ENCODE assay signal across 19 cellular contexts in the genomic region with DNA sequence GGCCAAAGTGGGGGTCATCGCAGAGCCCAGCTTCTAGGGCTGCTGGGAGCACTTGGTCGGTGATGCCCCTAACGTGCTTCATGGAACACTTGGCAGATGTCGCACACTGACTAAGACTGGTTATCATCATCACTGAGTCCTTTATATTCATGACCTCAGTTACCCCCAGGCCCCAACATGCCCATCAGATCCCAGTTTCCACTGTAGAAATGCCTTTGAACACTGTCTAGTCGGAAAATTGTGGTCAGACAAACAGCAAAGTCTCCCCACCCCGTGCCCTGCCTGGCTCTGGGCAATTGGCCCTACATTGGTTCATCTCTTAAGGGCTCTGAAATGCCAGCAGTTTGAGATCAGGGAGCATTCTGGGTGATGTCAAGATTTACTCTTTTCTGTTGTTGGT. TPM values are rescaled to one million over a fixed set of nuclear protein-coding genes. Genes with fewer than 3 reads are reported as not detected.
DNase-seq lines count a peak whose midpoint lies in the region; ATAC-seq and TF ChIP-seq lines count a peak whose summit lies in the region.
"Had no signal": no experiment of that assay in that cellular context is flagged by ENCODE, and none has a peak within 500 bp of the region (broad histone marks: within the 10 kb centered on the region; RNA-seq: fewer than 3 reads in every experiment).

No MANE protein-coding gene starts in this region.

- no peak for TF ChIP-seq CTCF in AG10803 (conservative IDR thresholded peaks at IDR 0.05; ENCODE audit: low read length)
- TF ChIP-seq CTCF in esophagus squamous epithelium (IDR thresholded peaks at IDR 0.05) = no peak
- no peak for TF ChIP-seq CTCF in H9 (conservative IDR thresholded peaks at IDR 0.05)

- no peaks in the 10 kb centered on the region for H3K36me3 ChIP-seq in GM23248 (ENCODE audit: low read depth)
- H3K36me3 ChIP-seq in esophagus squamous epithelium = no peaks in the 10 kb centered on the region
- no peaks in the 10 kb centered on the region for H3K36me3 ChIP-seq in rectal smooth muscle tissue (ENCODE audit: control insufficient read depth, insufficient read depth, low read length)
- H3K36me3 ChIP-seq: cardiac muscle cell, gastrocnemius medialis had no signal

- H2BK5ac ChIP-seq in H9 (ENCODE audit: insufficient read length, low read length) = no peak overlapping the region

- H3K9me3 Mint-ChIP-seq in activated CD8-positive, alpha-beta memory T cell treated with anti-CD3 and anti-CD28 coated beads, Interleukin-2, amount 10 ng/mL, durations not matched to agents 7 days and 5 days (ENCODE audit: low read depth) = no peaks in the 10 kb centered on the region
- H3K9me3 Mint-ChIP-seq in H9 = no peaks in the 10 kb centered on the region
- H3K9me3 Mint-ChIP-seq: CD8-positive, alpha-beta memory T cell; dendritic cell treated with granulocyte-macrophage colony-stimulating factor and Interleukin-4, amounts not matched to agents 40 ng/mL and 50 ng/mL, for 4 days had no signal

- H3K4ac ChIP-seq in H9 (ENCODE audit: low read depth, low read length) = no peak overlapping the region

- TF ChIP-seq POLR2A in esophagus squamous epithelium (IDR thresholded peaks at IDR 0.05) = no peak

- H3K79me2 ChIP-seq in GM23248 (ENCODE audit: insufficient read depth) (no peaks in the 10 kb centered on the region), H9 (ENCODE audit: insufficient read depth, low read length) (no peaks in the 10 kb centered on the region)

- H3K27ac Mint-ChIP-seq in activated CD8-positive, alpha-beta memory T cell treated with anti-CD3 and anti-CD28 coated beads, Interleukin-2, amount 10 ng/mL, durations not matched to agents 7 days and 5 days = no peak overlapping the region
- H3K27ac Mint-ChIP-seq in H9 = no peak overlapping the region
- H3K27ac Mint-ChIP-seq: dendritic cell treated with granulocyte-macrophage colony-stimulating factor and Interleukin-4, amounts not matched to agents 40 ng/mL and 50 ng/mL, for 4 days had no signal

- H3K27me3 Mint-ChIP-seq in activated CD8-positive, alpha-beta memory T cell treated with anti-CD3 and anti-CD28 coated beads, Interleukin-2, amount 10 ng/mL, durations not matched to agents 7 days and 5 days = no peaks in the 10 kb centered on the region
- no peaks in the 10 kb centered on the region; the same call in 1 of the 2 replicates for H3K27me3 Mint-ChIP-seq in H9 (ENCODE audit: low read depth)
- H3K27me3 Mint-ChIP-seq: CD8-positive, alpha-beta memory T cell had no signal

- no peaks in the 10 kb centered on the region for H3K36me3 Mint-ChIP-seq in activated CD8-positive, alpha-beta memory T cell treated with anti-CD3 and anti-CD28 coated beads, Interleukin-2, amount 10 ng/mL, durations not matched to agents 7 days and 5 days
- no peaks in the 10 kb centered on the region; a peak in 1 of 7 replicates for H3K36me3 Mint-ChIP-seq in H9 (ENCODE audit: insufficient read depth in 1 of 3, low read depth in 3 of 3)
- H3K36me3 Mint-ChIP-seq: CD8-positive, alpha-beta memory T cell had no signal

- H4K8ac ChIP-seq in H9 (replicated peaks; ENCODE audit: insufficient read length, low read depth, low read length) = no peak overlapping the region

- H4K91ac ChIP-seq in H9 (ENCODE audit: insufficient read length, low read depth, low read length) = no peak overlapping the region

- H3K4me1 ChIP-seq in GM23248 (ENCODE audit: insufficient read depth) (0 out of 2 replicates have a peak, but pooled peaks cover 5% of the 10 kb centered on the region), esophagus squamous epithelium (peaks cover 11 to 82% (median 41%) of the 10 kb centered on the region in 3 donors), rectal smooth muscle tissue (ENCODE audit: control insufficient read depth, insufficient read depth, low read length) (peaks cover 56% of the 10 kb centered on the region), H9 (ENCODE audit: insufficient read depth, low read length) (no peaks in the 10 kb centered on the region)

- H4K5ac ChIP-seq in H9 (ENCODE audit: insufficient read length, low read depth, low read length) = no peak overlapping the region

- no peak overlapping the region for H3K4me3 ChIP-seq in AG10803 (ENCODE audit: low read length)
- H3K4me3 ChIP-seq in GM23248 = no peak overlapping the region
- H3K4me3 ChIP-seq in esophagus squamous epithelium = no peak overlapping the region
- H3K4me3 ChIP-seq in rectal smooth muscle tissue (ENCODE audit: low read length) = no peak overlapping the region
- H3K4me3 ChIP-seq: cardiac muscle cell, gastrocnemius medialis had no signal

- peaks cover 6% of the 10 kb centered on the region for H3K4me1 Mint-ChIP-seq in activated CD8-positive, alpha-beta memory T cell treated with anti-CD3 and anti-CD28 coated beads, Interleukin-2, amount 10 ng/mL, durations not matched to agents 7 days and 5 days
- peaks cover 2 to 9% of the 10 kb centered on the region in 2 experiments for H3K4me1 Mint-ChIP-seq in H9

- peak; percentile 55 for DNase-seq in AG10803 (ENCODE audit: low read depth)
- DNase-seq in GM23248 = peak; percentile 40
- DNase-seq in esophagus squamous epithelium (lab: John Stamatoyannopoulos, UW) = no peak
- DNase-seq in activated CD8-positive, alpha-beta memory T cell treated with anti-CD3 and anti-CD28 coated beads, Interleukin-2, amount 10 ng/mL, durations not matched to agents 7 days and 5 days = no peak
- DNase-seq in H9 = no peak
- DNase-seq: activated CD4-positive, alpha-beta T cell treated with anti-CD3 and anti-CD28 coated beads for 4 hours; activated effector memory CD4-positive, alpha-beta T cell treated with Interleukin-2 at 50 U/mL for 16 hours; CD8-positive, alpha-beta memory T cell; DMS79; gastrocnemius medialis; KG1; mesenchymal stem cell; NCI-H774; T-helper 1 cell had no signal

- CTCF ChIA-PET in activated CD8-positive, alpha-beta memory T cell treated with anti-CD3 and anti-CD28 coated beads, Interleukin-2, amount 10 ng/mL, durations not matched to agents 7 days and 5 days (lab: Charles Lee) = no interaction called here

- H3T11ph ChIP-seq in H9 (ENCODE audit: low read length) = no peak overlapping the region

- H3K14ac ChIP-seq in H9 (ENCODE audit: insufficient read depth, low read length) = no peak overlapping the region

- H3K79me1 ChIP-seq in H9 (ENCODE audit: insufficient read depth, low read depth, low read length, poor library complexity, severe bottlenecking) = no peaks in the 10 kb centered on the region

- no peak overlapping the region for H2BK120ac ChIP-seq in H9 (ENCODE audit: low read depth, low read length, poor library complexity, severe bottlenecking)

- no peaks in the 10 kb centered on the region for H3K27me3 ChIP-seq in GM23248 (replicated peaks; ENCODE audit: insufficient read depth)
- no peaks in the 10 kb centered on the region for H3K27me3 ChIP-seq in esophagus squamous epithelium
- no peaks in the 10 kb centered on the region for H3K27me3 ChIP-seq in rectal smooth muscle tissue (ENCODE audit: control insufficient read depth, insufficient read depth, low read length)
- H3K27me3 ChIP-seq in H9 (ENCODE audit: insufficient read depth, low read length) = no peaks in the 10 kb centered on the region
- H3K27me3 ChIP-seq: cardiac muscle cell, gastrocnemius medialis had no signal

- H3K23me2 ChIP-seq in H9 (ENCODE audit: insufficient read length, low read depth, low read length, poor library complexity, severe bottlenecking) = no peaks in the 10 kb centered on the region

- 32 to 35% methylated on average over 6 of the region's 6 CpGs for WGBS in GM23248 (ENCODE audit: low coverage in 1 of 2, low lambda C conversion rate in 2 of 2, missing lambda C conversion rate in 2 of 2), 2 experiments
- 40 to 51% methylated on average over 6 of the region's 6 CpGs for WGBS in esophagus squamous epithelium, 2 donors
- WGBS in H9 (ENCODE audit: extremely low coverage, insufficient read length, low lambda C conversion rate) = no CpG with 5 or more reads among the region's 6 CpGs

- ATAC-seq in activated CD8-positive, alpha-beta memory T cell treated with anti-CD3 and anti-CD28 coated beads, Interleukin-2, amount 10 ng/mL, durations not matched to agents 7 days and 5 days = no peak
- ATAC-seq in GM21367 (IDR thresholded peaks at IDR 0.05; ENCODE audit: unreplicated experiment) = no peak
- ATAC-seq: gastrocnemius medialis had no signal

- H3K4me2 ChIP-seq in GM23248 (ENCODE audit: unreplicated experiment) = no peak overlapping the region
- no peak overlapping the region for H3K4me2 ChIP-seq in H9 (ENCODE audit: insufficient read depth, insufficient read length, low read length)

- H2BK15ac ChIP-seq in H9 (ENCODE audit: low read depth, low read length) = no peak overlapping the region

- no peak overlapping the region for H3K18ac ChIP-seq in H9 (ENCODE audit: insufficient read length, low read depth, low read length)

- H3K27ac ChIP-seq in GM23248 = no peak overlapping the region
- H3K27ac ChIP-seq in esophagus squamous epithelium = peak overlapping the region in 3 of 4 donors; percentile 47 to 85 (median 52)
- H3K27ac ChIP-seq in rectal smooth muscle tissue (ENCODE audit: low read depth, low read length) = peak overlapping the region; percentile 64
- no peak overlapping the region for H3K27ac ChIP-seq in H9 (ENCODE audit: insufficient read length, low read depth, low read length)
- H3K27ac ChIP-seq: cardiac muscle cell, gastrocnemius medialis had no signal

- H3K9me2 ChIP-seq in GM23248 (ENCODE audit: insufficient read depth) = no peaks in the 10 kb centered on the region

- intact Hi-C loops in esophagus squamous epithelium (cut with DNase I) = no loop called here

- H2BK12ac ChIP-seq in H9 (ENCODE audit: insufficient read length, low read depth, low read length) = no peak overlapping the region

- H3K9ac ChIP-seq in GM23248 = no peak overlapping the region
- no peak overlapping the region for H3K9ac ChIP-seq in rectal smooth muscle tissue (ENCODE audit: low read length)
- no peak overlapping the region for H3K9ac ChIP-seq in H9 (ENCODE audit: extremely low read depth, insufficient read length, low read length)

- H3K9me3 ChIP-seq in GM23248 (ENCODE audit: low read depth) (no peaks in the 10 kb centered on the region), esophagus squamous epithelium (no peaks in the 10 kb centered on the region), H9 (ENCODE audit: control insufficient read depth, low read depth, low read length) (no peaks in the 10 kb centered on the region)
- H3K9me3 ChIP-seq: gastrocnemius medialis had no signal

- H4K20me1 ChIP-seq in GM23248 (ENCODE audit: insufficient read depth) = no peaks in the 10 kb centered on the region
- no peaks in the 10 kb centered on the region for H4K20me1 ChIP-seq in H9 (ENCODE audit: control insufficient read depth, insufficient read depth, insufficient read length)

- H3K23ac ChIP-seq in H9 (ENCODE audit: insufficient read length, low read depth, low read length) = no peak overlapping the region

- H2BK20ac ChIP-seq in H9 (ENCODE audit: low read depth, low read length, poor library complexity, severe bottlenecking) = no peak overlapping the region

- no peak overlapping the region for H2AFZ ChIP-seq in GM23248
- no peak overlapping the region for H2AFZ ChIP-seq in H9 (ENCODE audit: low read length)

- no peak overlapping the region for H2AK5ac ChIP-seq in H9 (ENCODE audit: insufficient read length, low read length)

- H3K4me3 Mint-ChIP-seq in activated CD8-positive, alpha-beta memory T cell treated with anti-CD3 and anti-CD28 coated beads, Interleukin-2, amount 10 ng/mL, durations not matched to agents 7 days and 5 days = no peak overlapping the region
- no peak overlapping the region for H3K4me3 Mint-ChIP-seq in H9
- H3K4me3 Mint-ChIP-seq: dendritic cell treated with granulocyte-macrophage colony-stimulating factor and Interleukin-4, amounts not matched to agents 40 ng/mL and 50 ng/mL, for 4 days had no signal

- H3F3A ChIP-seq in GM23248 (ENCODE audit: insufficient read depth) = no peaks in the 10 kb centered on the region

- no peak overlapping the region for H3K56ac ChIP-seq in H9 (ENCODE audit: insufficient read length, low read depth, low read length)

- in situ Hi-C loops in GM23248 (cut with MboI) = no loop called here

RNA-seq across cellular contexts. Expression of a gene that starts 51.3 kb away (rescaled TPM):
- not detected in 2 replicates for total RNA-seq in GM23248 (2014; rRNA removed; shearing (Covaris generic))
- not detected in 2 replicates for polyA plus RNA-seq in GM23248 (2016; fragmentation: Nextera tagmentation; extraction: Ambion mirVana)
- total RNA-seq in esophagus squamous epithelium (10 to 100 TPM in 1 of 4 donors, 1 to 10 TPM in 3; 1.1 to 10.5 (median 3.1) TPM), H9 (2021) (1.9 and 3.7 TPM in 2 replicates)
- 1 to 10 TPM in 1 of 2 experiments, under 1 TPM in 1; 0.33 to 2.1 TPM for total RNA-seq in activated CD8-positive, alpha-beta memory T cell treated with anti-CD3 and anti-CD28 coated beads, Interleukin-2, amount 10 ng/mL, durations not matched to agents 7 days and 5 days
- total RNA-seq: endothelial cell of umbilical vein had no signal
- polyA plus RNA-seq: endothelial cell of umbilical vein had no signal

Comparison
In these comparisons a context has a peak if more than half of its experiments do, and no peak if none do; other contexts are left out.
1. DNase-seq: peak in AG10803 (single experiment) and GM23248 (single experiment); none in esophagus squamous epithelium (single experiment), activated CD8-positive, alpha-beta memory T cell treated with anti-CD3 and anti-CD28 coated beads, Interleukin-2, amount 10 ng/mL, durations not matched to agents 7 days and 5 days (single experiment) and H9 (single experiment).
2. H3K27ac ChIP-seq: peak in esophagus squamous epithelium (3 of 4) and rectal smooth muscle tissue (single experiment); none in GM23248 (single experiment) and H9 (single experiment).